ENCODE assay signal across 8 cellular contexts in genomic region chr17:39461113-39461910, GRCh38. TPM values are rescaled to one million over a fixed set of nuclear protein-coding genes. Genes with fewer than 3 reads are reported as not detected.
DNase-seq lines count a peak whose midpoint lies in the region; ATAC-seq and TF ChIP-seq lines count a peak whose summit lies in the region.

Gene CDK12 (plus strand): TSS chr17:39461486. CDS start chr17:39462072, 586 bp downstream.

- H3K27ac Mint-ChIP-seq in activated naive CD8-positive, alpha-beta T cell, result peak within 1 kb of the TSS; percentile 97

- intact Hi-C loops in testis (cut with DNase I; ENCODE audit: low total_unique reads), result no loop called here

- H3K4me3 Mint-ChIP-seq in activated naive CD8-positive, alpha-beta T cell, result peak within 1 kb of the TSS; percentile 95

- no peaks in the 10 kb centered on the region for H3K27me3 ChIP-seq in GM06990 (replicated peaks; ENCODE audit: control insufficient read depth, insufficient read depth, low read length)
- H3K27me3 ChIP-seq in testis, result no peaks in the 10 kb centered on the region

- peak within 1 kb of the TSS; percentile 93 to 96 for H3K27ac ChIP-seq in testis

- WGBS in testis, 2 donors, result 2 to 3% methylated on average over 28 to 49 of the region's 49 CpGs

- H3K4me1 ChIP-seq in testis, result peaks cover 14% of the 10 kb centered on the region

- ATAC-seq in HG02610 (IDR thresholded peaks at IDR 0.05; ENCODE audit: unreplicated experiment), result peak; percentile 54
- ATAC-seq in omental fat pad (ENCODE audit: low FRiP score), result peak; percentile 86

- H3K4me3 ChIP-seq in GM06990 (replicated peaks; ENCODE audit: low read depth, low read length) (peak within 1 kb of the TSS; percentile 97), testis (peak within 1 kb of the TSS; percentile 89 to 90)

- H3K36me3 ChIP-seq in GM06990 (ENCODE audit: control insufficient read depth, insufficient read depth, low read length) (no peaks in the 10 kb centered on the region), testis (ENCODE audit: low read depth, missing control alignments) (no peaks in the 10 kb centered on the region)

- no peaks in the 10 kb centered on the region for H3K36me3 Mint-ChIP-seq in activated naive CD8-positive, alpha-beta T cell

- peak; percentile 90 for TF ChIP-seq POLR2A in testis (IDR thresholded peaks at IDR 0.05)

- TF ChIP-seq CTCF in GM06990 (IDR thresholded peaks at IDR 0.05; ENCODE audit: insufficient read depth, low read length, poor library complexity, severe bottlenecking), result no peak
- no peak for TF ChIP-seq CTCF in omental fat pad (IDR thresholded peaks at IDR 0.05)
- peak in 2 of 3 experiments; percentile 9 to 21 for TF ChIP-seq CTCF in testis (IDR thresholded peaks at IDR 0.05)

- H3K9me3 ChIP-seq in testis, result no peaks in the 10 kb centered on the region

- H3K27me3 Mint-ChIP-seq in activated naive CD8-positive, alpha-beta T cell, result no peaks in the 10 kb centered on the region

- no peaks in the 10 kb centered on the region for H3K9me3 Mint-ChIP-seq in activated naive CD8-positive, alpha-beta T cell (ENCODE audit: low read depth)

- peaks cover 27% of the 10 kb centered on the region for H3K4me1 Mint-ChIP-seq in activated naive CD8-positive, alpha-beta T cell (ENCODE audit: low read depth)

- DNase-seq in GM06990 (ENCODE audit: extremely low read depth, insufficient read length) (peak; percentile 96), NCI-H1105 (lab: John Stamatoyannopoulos, UW) (peak; percentile 98), SKM-1 treated with dmso at 0.1 percent for 144 hours (lab: John Stamatoyannopoulos, UW; ENCODE audit: unreplicated experiment) (peak; percentile 99), glomerular visceral epithelial cell (ENCODE audit: extremely low spot score) (peak; percentile 99), omental fat pad (ENCODE audit: low spot score) (peak; percentile 77), testis (peak; percentile 99)

RNA-seq across cellular contexts. Expression of gene CDK12, which starts in this region (rescaled TPM):
- total RNA-seq in omental fat pad (10 to 100 TPM; 25.7 to 49.2 (median 38.1) TPM), testis (100 to 1,000 TPM; 103 to 113 TPM)
- 60.3 TPM for polyA plus RNA-seq in testis (ENCODE audit: insufficient read depth, low read depth, low replicate concordance)

Comparison
In these comparisons a context has a peak if more than half of its experiments do, and no peak if none do; other contexts are left out.
1. Peak in every context shown above with its lines: DNase-seq, ATAC-seq, H3K4me3 ChIP-seq and H3K27ac ChIP-seq.
2. CTCF ChIP-seq: peak in testis (2 of 3); none in GM06990 (single experiment) and omental fat pad (0 of 3).